Comparison of ENCODE assay signal across 28 cellular contexts in genomic region chr3:138477120-138477519, GRCh38. TPM values are rescaled to one million over a fixed set of nuclear protein-coding genes. Genes with fewer than 3 reads are reported as not detected.
"Had no signal": no experiment of that assay in that cellular context is flagged by ENCODE, and none has a peak within 500 bp of the region (broad histone marks: within the 10 kb centered on the region; RNA-seq: fewer than 3 reads in every experiment).

No MANE protein-coding gene starts in this region.

- H3K27me3 Mint-ChIP-seq: dendritic cell treated with granulocyte-macrophage colony-stimulating factor and Interleukin-4, amounts not matched to agents 40 ng/mL and 50 ng/mL, for 4 days; stimulated activated naive CD8-positive, alpha-beta T cell treated with anti-CD3 and anti-CD28 coated beads, Interleukin-15, amount 100 ng/mL, for 72 hours had no signal

- H3K4me3 Mint-ChIP-seq: central memory CD8-positive, alpha-beta T cell; dendritic cell treated with granulocyte-macrophage colony-stimulating factor and Interleukin-4, amounts not matched to agents 40 ng/mL and 50 ng/mL, for 4 days; endodermal cell; naive B cell; natural killer cell treated with Interleukin-12 subunit alpha and Interleukin-12 subunit beta and Interleukin-15 and Interleukin-18, amount 100 ng/mL, for 72 hours; neural progenitor cell; stimulated activated naive CD8-positive, alpha-beta T cell treated with anti-CD3 and anti-CD28 coated beads, Interleukin-15, amount 100 ng/mL, for 72 hours had no signal

- H3K4me3 ChIP-seq: colonic mucosa, gastroesophageal sphincter, heart left ventricle, hepatocyte, mucosa of descending colon, neural progenitor cell, right lobe of liver, smooth muscle cell, suprapubic skin, transverse colon had no signal

- H3K36me3 ChIP-seq: colonic mucosa, gastroesophageal sphincter, heart left ventricle, neural progenitor cell, right lobe of liver, suprapubic skin, transverse colon had no signal

- H3K27ac ChIP-seq: colonic mucosa, epithelial cell of prostate, foreskin keratinocyte, gastroesophageal sphincter, heart left ventricle, hepatocyte, neural progenitor cell, right lobe of liver, suprapubic skin, transverse colon had no signal

- H2AFZ ChIP-seq: hepatocyte, neural progenitor cell had no signal

- H3K27ac Mint-ChIP-seq: dendritic cell treated with granulocyte-macrophage colony-stimulating factor and Interleukin-4, amounts not matched to agents 40 ng/mL and 50 ng/mL, for 4 days; endodermal cell; natural killer cell treated with Interleukin-12 subunit alpha and Interleukin-12 subunit beta and Interleukin-15 and Interleukin-18, amount 100 ng/mL, for 72 hours; neural progenitor cell; stimulated activated naive CD8-positive, alpha-beta T cell treated with anti-CD3 and anti-CD28 coated beads, Interleukin-15, amount 100 ng/mL, for 72 hours had no signal

- H3K9ac ChIP-seq: neural progenitor cell had no signal

- H3K9me3 Mint-ChIP-seq: central memory CD8-positive, alpha-beta T cell; dendritic cell treated with granulocyte-macrophage colony-stimulating factor and Interleukin-4, amounts not matched to agents 40 ng/mL and 50 ng/mL, for 4 days; endodermal cell; natural killer cell treated with Interleukin-12 subunit alpha and Interleukin-12 subunit beta and Interleukin-15 and Interleukin-18, amount 100 ng/mL, for 72 hours; neural progenitor cell; stimulated activated naive CD8-positive, alpha-beta T cell treated with anti-CD3 and anti-CD28 coated beads, Interleukin-15, amount 100 ng/mL, for 72 hours had no signal

- H3K4me2 ChIP-seq: hepatocyte, neural progenitor cell, smooth muscle cell had no signal

- H3K36me3 Mint-ChIP-seq: naive B cell; natural killer cell treated with Interleukin-12 subunit alpha and Interleukin-12 subunit beta and Interleukin-15 and Interleukin-18, amount 100 ng/mL, for 72 hours; neural progenitor cell had no signal

- H3K79me2 ChIP-seq: hepatocyte had no signal

- H3K27me3 ChIP-seq: colonic mucosa, foreskin keratinocyte, gastroesophageal sphincter, heart left ventricle, hepatocyte, neural progenitor cell, right lobe of liver, suprapubic skin, transverse colon had no signal

- H3K9me3 ChIP-seq: colonic mucosa, gastroesophageal sphincter, heart left ventricle, mucosa of descending colon, right lobe of liver, suprapubic skin, transverse colon had no signal

- DNase-seq: colonic mucosa; effector CD8-positive, alpha-beta T cell; endodermal cell; heart left ventricle; left colon; mammary epithelial cell; mucosa of descending colon; naive B cell; posterior cingulate gyrus; right lobe of liver; stimulated activated CD4-positive, alpha-beta T cell treated with anti-CD3 and anti-CD28 coated beads, Interleukin-12 subunit alpha, Interleukin-12 subunit beta, amount 100 ng/mL, for 4 hours; stimulated activated CD4-positive, alpha-beta T cell treated with anti-CD3 and anti-CD28 coated beads, Interleukin-1b, Interleukin-23, amount 100 ng/mL, for 48 hours; stimulated activated CD4-positive, alpha-beta T cell treated with anti-CD3 and anti-CD28 coated beads, Interleukin-4, amount 100 ng/mL, for 1 hour; stimulated activated CD8-positive, alpha-beta memory T cell treated with anti-CD3 and anti-CD28 coated beads, Interleukin-4, amount 100 ng/mL, for 48 hours; stimulated activated naive CD4-positive, alpha-beta T cell; stimulated activated naive CD8-positive, alpha-beta T cell treated with anti-CD3 and anti-CD28 coated beads, Interleukin-15, amount 100 ng/mL, for 72 hours; transverse colon had no signal

- ATAC-seq: foreskin keratinocyte; gastroesophageal sphincter; left colon; mucosa of descending colon; natural killer cell treated with Interleukin-12 subunit alpha and Interleukin-12 subunit beta and Interleukin-15 and Interleukin-18, amount 100 ng/mL, for 72 hours; right lobe of liver; stimulated activated naive CD8-positive, alpha-beta T cell treated with anti-CD3 and anti-CD28 coated beads, Interleukin-15, amount 100 ng/mL, for 72 hours had no signal

- H3K4me1 Mint-ChIP-seq: central memory CD8-positive, alpha-beta T cell; naive B cell; neural progenitor cell; stimulated activated naive CD8-positive, alpha-beta T cell treated with anti-CD3 and anti-CD28 coated beads, Interleukin-15, amount 100 ng/mL, for 72 hours had no signal

- H3K4me1 ChIP-seq: colonic mucosa, foreskin keratinocyte, gastroesophageal sphincter, neural progenitor cell, right lobe of liver, suprapubic skin, transverse colon had no signal

RNA-seq across cellular contexts. Expression of gene ESYT3, which starts 42.7 kb away (rescaled TPM):
- total RNA-seq: natural killer cell treated with Interleukin-12 subunit alpha and Interleukin-12 subunit beta and Interleukin-15 and Interleukin-18, amount 100 ng/mL, for 72 hours had no signal
- polyA plus RNA-seq: fibroblast of lung had no signal
